In genomic region chrX:66625525-66625924, GRCh38 we compare ENCODE assay signal across 15 cellular contexts. TPM values are rescaled to one million over a fixed set of nuclear protein-coding genes. Genes with fewer than 3 reads are reported as not detected.
DNase-seq lines count a peak whose midpoint lies in the region; ATAC-seq lines count a peak whose summit lies in the region.
"Had no signal": no experiment of that assay in that cellular context is flagged by ENCODE, and none has a peak within 500 bp of the region (broad histone marks: within the 10 kb centered on the region; RNA-seq: fewer than 3 reads in every experiment).

No MANE protein-coding gene starts in this region.

- H3K4me3 ChIP-seq in Jurkat, Clone E6-1 (ENCODE audit: low read length): no peak overlapping the region
- H3K4me3 ChIP-seq: heart right ventricle had no signal

- in situ Hi-C loops in KBM-7 (cut with MboI; ENCODE audit: low pct_unique_long_range_greater_than_20kb, low sequenced_read_pairs): no loop called here

- peak; percentile 95 for ATAC-seq in GM18511 (IDR thresholded peaks at IDR 0.05; ENCODE audit: unreplicated experiment)
- ATAC-seq in GM21360 (IDR thresholded peaks at IDR 0.05; ENCODE audit: unreplicated experiment): peak; percentile 43
- ATAC-seq in HG02852 (IDR thresholded peaks at IDR 0.05; ENCODE audit: unreplicated experiment): peak; percentile 70
- ATAC-seq in HG03039 (IDR thresholded peaks at IDR 0.05; ENCODE audit: unreplicated experiment): no peak
- ATAC-seq: activated CD4-positive, alpha-beta T cell treated with anti-CD3 and anti-CD28 coated beads for 36 hours; activated T-cell treated with anti-CD3 and anti-CD28 coated beads, Interleukin-2, amount 50 U/mL, for 72 hours; heart right ventricle; left lobe of liver; naive thymus-derived CD8-positive, alpha-beta T cell had no signal

- peak; percentile 50 for DNase-seq in Jurkat, Clone E6-1 (ENCODE audit: low read depth, low spot score)
- DNase-seq in KBM-7 (no peak), NCI-H146 treated with DMSO at 0.1 percent for 48 hours (lab: John Stamatoyannopoulos, UW; ENCODE audit: unreplicated experiment) (no peak)
- DNase-seq in activated CD4-positive, alpha-beta T cell treated with anti-CD3 and anti-CD28 coated beads for 48 hours: no peak
- DNase-seq: activated CD4-positive, alpha-beta T cell treated with anti-CD3 and anti-CD28 coated beads for 36 hours; activated T-cell treated with anti-CD3 and anti-CD28 coated beads, Interleukin-2, amount 50 U/mL, for 72 hours; DMS53; heart right ventricle; T-helper 1 cell had no signal

RNA-seq across cellular contexts. Expression of gene EDA2R, which starts 13.4 kb away (rescaled TPM):
- not detected for polyA plus RNA-seq in Jurkat, Clone E6-1 (2012; ENCODE audit: insufficient read depth, insufficient read length)
